In genomic region chr13:23488442-23488841, GRCh38 we compare ENCODE assay signal across 10 cellular contexts. TPM values are rescaled to one million over a fixed set of nuclear protein-coding genes. Genes with fewer than 3 reads are reported as not detected.
DNase-seq lines count a peak whose midpoint lies in the region; ATAC-seq and TF ChIP-seq lines count a peak whose summit lies in the region.
"Had no signal": no experiment of that assay in that cellular context is flagged by ENCODE, and none has a peak within 500 bp of the region (broad histone marks: within the 10 kb centered on the region; RNA-seq: fewer than 3 reads in every experiment).

No MANE protein-coding gene starts in this region.

- peaks cover 26 to 35% of the 10 kb centered on the region in 2 donors for H3K27me3 Mint-ChIP-seq in effector memory CD8-positive, alpha-beta T cell
- H3K27me3 Mint-ChIP-seq in nephron (ENCODE audit: low read depth), result no peaks in the 10 kb centered on the region
- peaks cover 32% of the 10 kb centered on the region for H3K27me3 Mint-ChIP-seq in stimulated activated naive CD8-positive, alpha-beta T cell treated with anti-CD3 and anti-CD28 coated beads, Interleukin-15, amount 100 ng/mL, for 72 hours
- H3K27me3 Mint-ChIP-seq in activated naive CD4-positive, alpha-beta T cell treated with anti-CD3 and anti-CD28 coated beads for 36 hours (ENCODE audit: low read depth), result peaks cover 18% of the 10 kb centered on the region

- no peaks in the 10 kb centered on the region for H3K4me1 Mint-ChIP-seq in effector memory CD8-positive, alpha-beta T cell (ENCODE audit: low read depth in 2 of 2)
- peaks cover 27% of the 10 kb centered on the region for H3K4me1 Mint-ChIP-seq in nephron
- H3K4me1 Mint-ChIP-seq in stimulated activated naive CD8-positive, alpha-beta T cell treated with anti-CD3 and anti-CD28 coated beads, Interleukin-15, amount 100 ng/mL, for 72 hours, result no peaks in the 10 kb centered on the region
- no peaks in the 10 kb centered on the region for H3K4me1 Mint-ChIP-seq in activated naive CD4-positive, alpha-beta T cell treated with anti-CD3 and anti-CD28 coated beads for 36 hours (ENCODE audit: low read depth)

- no peak overlapping the region for H3K27ac Mint-ChIP-seq in effector memory CD8-positive, alpha-beta T cell
- H3K27ac Mint-ChIP-seq in nephron, result peak overlapping the region in 2 of 3 experiments; percentile 19 to 74
- no peak overlapping the region for H3K27ac Mint-ChIP-seq in stimulated activated naive CD8-positive, alpha-beta T cell treated with anti-CD3 and anti-CD28 coated beads, Interleukin-15, amount 100 ng/mL, for 72 hours
- no peak overlapping the region for H3K27ac Mint-ChIP-seq in activated naive CD4-positive, alpha-beta T cell treated with anti-CD3 and anti-CD28 coated beads for 36 hours

- intact Hi-C loops in activated naive CD4-positive, alpha-beta T cell treated with anti-CD3 and anti-CD28 coated beads for 36 hours (cut with micrococcal nuclease), result no loop called here

- DNase-seq in H4 (ENCODE audit: low spot score), result peak; percentile 30
- peak; percentile 86 for DNase-seq in NCI-H510A treated with DMSO at 0.1 percent for 48 hours (lab: John Stamatoyannopoulos, UW)
- DNase-seq in effector memory CD8-positive, alpha-beta T cell, result no peak
- no peak for DNase-seq in stimulated activated naive CD8-positive, alpha-beta T cell treated with anti-CD3 and anti-CD28 coated beads, Interleukin-15, amount 100 ng/mL, for 72 hours
- DNase-seq in activated naive CD4-positive, alpha-beta T cell treated with anti-CD3 and anti-CD28 coated beads for 36 hours, result no peak
- no peak for DNase-seq in KG1 (lab: John Stamatoyannopoulos, UW)
- DNase-seq: DND-41, retina had no signal

- no peak overlapping the region for H3K4me3 Mint-ChIP-seq in effector memory CD8-positive, alpha-beta T cell
- peak overlapping the region in 1 of 3 experiments; percentile 1 for H3K4me3 Mint-ChIP-seq in nephron
- no peak overlapping the region for H3K4me3 Mint-ChIP-seq in stimulated activated naive CD8-positive, alpha-beta T cell treated with anti-CD3 and anti-CD28 coated beads, Interleukin-15, amount 100 ng/mL, for 72 hours
- no peak overlapping the region for H3K4me3 Mint-ChIP-seq in activated naive CD4-positive, alpha-beta T cell treated with anti-CD3 and anti-CD28 coated beads for 36 hours

- H3K9me3 Mint-ChIP-seq in effector memory CD8-positive, alpha-beta T cell, result no peaks in the 10 kb centered on the region
- peaks cover 9% of the 10 kb centered on the region for H3K9me3 Mint-ChIP-seq in nephron
- no peaks in the 10 kb centered on the region for H3K9me3 Mint-ChIP-seq in stimulated activated naive CD8-positive, alpha-beta T cell treated with anti-CD3 and anti-CD28 coated beads, Interleukin-15, amount 100 ng/mL, for 72 hours
- H3K9me3 Mint-ChIP-seq in activated naive CD4-positive, alpha-beta T cell treated with anti-CD3 and anti-CD28 coated beads for 36 hours, result no peaks in the 10 kb centered on the region

- no peak for TF ChIP-seq CTCF in nephron (IDR thresholded peaks at IDR 0.05; ENCODE audit: unreplicated experiment in 3 of 3)

- H3K36me3 Mint-ChIP-seq in effector memory CD8-positive, alpha-beta T cell (ENCODE audit: insufficient read depth), result no peaks in the 10 kb centered on the region
- H3K36me3 Mint-ChIP-seq in nephron (ENCODE audit: low read depth), result no peaks in the 10 kb centered on the region
- H3K36me3 Mint-ChIP-seq in activated naive CD4-positive, alpha-beta T cell treated with anti-CD3 and anti-CD28 coated beads for 36 hours (ENCODE audit: low read depth), result no peaks in the 10 kb centered on the region

- CTCF ChIA-PET in activated naive CD4-positive, alpha-beta T cell treated with anti-CD3 and anti-CD28 coated beads for 36 hours (lab: Charles Lee), result interaction anchor here (0.7 to 1.0 kb wide), 2 partner anchors 21 to 514 kb away, joined by 3 to 4 read pairs; no protein-coding TSS in a partner anchor

- peak; percentile 78 for ATAC-seq in effector memory CD8-positive, alpha-beta T cell (replicated peaks)
- no peak for ATAC-seq in stimulated activated naive CD8-positive, alpha-beta T cell treated with anti-CD3 and anti-CD28 coated beads, Interleukin-15, amount 100 ng/mL, for 72 hours
- ATAC-seq in GM21390 (IDR thresholded peaks at IDR 0.05; ENCODE audit: unreplicated experiment), result no peak

RNA-seq across cellular contexts. Expression of gene SACS, which starts 54.9 kb away (rescaled TPM):
- total RNA-seq in H4 (2014; rRNA removed; shearing (Covaris generic)), result 9.6 and 14.2 TPM in 2 replicates
- total RNA-seq in activated naive CD4-positive, alpha-beta T cell treated with anti-CD3 and anti-CD28 coated beads for 36 hours, result 10 to 100 TPM; 26.1 to 30.8 TPM

Comparison
In these comparisons a context has a peak if more than half of its experiments do, and no peak if none do; other contexts are left out.
1. DNase-seq: peak in H4 (single experiment) and NCI-H510A treated with DMSO at 0.1 percent for 48 hours (single experiment); none in effector memory CD8-positive, alpha-beta T cell (0 of 3), stimulated activated naive CD8-positive, alpha-beta T cell treated with anti-CD3 and anti-CD28 coated beads, Interleukin-15, amount 100 ng/mL, for 72 hours (0 of 2), activated naive CD4-positive, alpha-beta T cell treated with anti-CD3 and anti-CD28 coated beads for 36 hours (single experiment) and KG1 (single experiment).
2. H3K27ac Mint-ChIP-seq: peak in nephron (2 of 3); none in effector memory CD8-positive, alpha-beta T cell (0 of 2), stimulated activated naive CD8-positive, alpha-beta T cell treated with anti-CD3 and anti-CD28 coated beads, Interleukin-15, amount 100 ng/mL, for 72 hours (0 of 2) and activated naive CD4-positive, alpha-beta T cell treated with anti-CD3 and anti-CD28 coated beads for 36 hours (single experiment).